34 cellular contexts compared by ENCODE assay signal in genomic region chr10:127743205-127743604, GRCh38.
"Had no signal": no experiment of that assay in that cellular context is flagged by ENCODE, and none has a peak within 500 bp of the region (broad histone marks: within the 10 kb centered on the region; RNA-seq: fewer than 3 reads in every experiment).

No MANE protein-coding gene starts in this region.

- H3K9me3 ChIP-seq: adrenal gland, body of pancreas, breast epithelium had no signal

- H3K9me3 Mint-ChIP-seq: activated B cell treated with CpG ODN at 0.5 μM for 24 hours; activated CD4-positive, alpha-beta memory T cell treated with anti-CD3 and anti-CD28 coated beads for 36 hours; activated CD4-positive, alpha-beta T cell treated with anti-CD3 and anti-CD28 coated beads, Interleukin-2, amount 10 ng/mL, durations not matched to agents 24 days and 14 days; activated CD8-positive, alpha-beta T cell treated with anti-CD3 and anti-CD28 coated beads for 36 hours; activated naive CD4-positive, alpha-beta T cell treated with anti-CD3 and anti-CD28 coated beads, Interleukin-2, amount 50 U/mL, for 72 hours; activated T-cell treated with anti-CD3 and anti-CD28 coated beads, Interleukin-2, amount 50 U/mL, for 4 hours; activated T-helper 1 cell treated with anti-CD3 and anti-CD28 coated beads, Interleukin-12 subunit alpha, Interleukin-12 subunit beta, Interleukin-2, Interleukin-4 antibody, amounts not matched to agents 30 ng/mL and 10 ng/mL and 1 ng/mL, durations not matched to agents 14 hours and 24 hours and 36 hours; activated T-helper 17 cell treated with anti-CD3 and anti-CD28 coated beads, Interleukin-2, amount 50 U/mL, for 72 hours; T-helper 1 cell treated with Interleukin-12 subunit alpha and Interleukin-12 subunit beta and Interleukin-4 antibody, amounts not matched to agents 30 μg/mL and 1 μg/mL, for 36 hours; T-helper 2 cell treated with Interferon-gamma antibody and Interleukin-4, amounts not matched to agents 5 μg/mL and 100 μg/mL, for 36 hours had no signal

- H3K4me1 ChIP-seq: adrenal gland, breast epithelium had no signal

- H3K4me3 ChIP-seq: adrenal gland, body of pancreas, breast epithelium had no signal

- H3K27ac Mint-ChIP-seq: activated B cell treated with CpG ODN at 0.5 μM for 24 hours; activated CD4-positive, alpha-beta memory T cell treated with anti-CD3 and anti-CD28 coated beads for 36 hours; activated CD4-positive, alpha-beta T cell treated with anti-CD3 and anti-CD28 coated beads, Interleukin-2, amount 10 ng/mL, durations not matched to agents 24 days and 14 days; activated CD8-positive, alpha-beta T cell treated with anti-CD3 and anti-CD28 coated beads for 36 hours; activated naive CD4-positive, alpha-beta T cell treated with anti-CD3 and anti-CD28 coated beads for 36 hours; activated naive CD4-positive, alpha-beta T cell treated with anti-CD3 and anti-CD28 coated beads, Interleukin-2, amount 50 U/mL, for 72 hours; activated naive CD8-positive, alpha-beta T cell treated with anti-CD3 and anti-CD28 coated beads for 36 hours; activated T-cell treated with anti-CD3 and anti-CD28 coated beads, Interleukin-2, amount 50 U/mL, for 72 hours; activated T-helper 1 cell treated with anti-CD3 and anti-CD28 coated beads, Interleukin-12 subunit alpha, Interleukin-12 subunit beta, Interleukin-2, Interleukin-4 antibody, amounts not matched to agents 30 ng/mL and 10 ng/mL and 1 ng/mL, durations not matched to agents 14 hours and 24 hours and 36 hours; activated T-helper 17 cell treated with anti-CD3 and anti-CD28 coated beads, Interleukin-2, amount 50 U/mL, for 72 hours; T-helper 1 cell treated with Interleukin-12 subunit alpha and Interleukin-12 subunit beta and Interleukin-4 antibody, amounts not matched to agents 30 μg/mL and 1 μg/mL, for 36 hours; T-helper 2 cell treated with Interferon-gamma antibody and Interleukin-4, amounts not matched to agents 5 μg/mL and 100 μg/mL, for 36 hours had no signal

- H3K4me3 Mint-ChIP-seq: activated B cell treated with CpG ODN at 0.5 μM for 24 hours; activated CD4-positive, alpha-beta memory T cell treated with anti-CD3 and anti-CD28 coated beads for 36 hours; activated CD4-positive, alpha-beta T cell treated with anti-CD3 and anti-CD28 coated beads, Interleukin-2, amount 10 ng/mL, durations not matched to agents 24 days and 14 days; activated CD8-positive, alpha-beta T cell treated with anti-CD3 and anti-CD28 coated beads for 36 hours; activated naive CD4-positive, alpha-beta T cell treated with anti-CD3 and anti-CD28 coated beads for 36 hours; activated naive CD8-positive, alpha-beta T cell treated with anti-CD3 and anti-CD28 coated beads for 36 hours; activated T-cell treated with anti-CD3 and anti-CD28 coated beads, Interleukin-2, amount 50 U/mL, for 4 hours; activated T-cell treated with anti-CD3 and anti-CD28 coated beads, Interleukin-2, amount 50 U/mL, for 72 hours; activated T-helper 1 cell treated with anti-CD3 and anti-CD28 coated beads, Interleukin-12 subunit alpha, Interleukin-12 subunit beta, Interleukin-2, Interleukin-4 antibody, amounts not matched to agents 30 ng/mL and 10 ng/mL and 1 ng/mL, durations not matched to agents 14 hours and 24 hours and 36 hours; activated T-helper 17 cell treated with anti-CD3 and anti-CD28 coated beads, Interleukin-2, amount 50 U/mL, for 72 hours; T-helper 1 cell treated with Interleukin-12 subunit alpha and Interleukin-12 subunit beta and Interleukin-4 antibody, amounts not matched to agents 30 μg/mL and 1 μg/mL, for 36 hours; T-helper 2 cell treated with Interferon-gamma antibody and Interleukin-4, amounts not matched to agents 5 μg/mL and 100 μg/mL, for 36 hours had no signal

- H3K4me1 Mint-ChIP-seq: activated B cell treated with CpG ODN at 0.5 μM for 24 hours; activated CD4-positive, alpha-beta T cell treated with anti-CD3 and anti-CD28 coated beads, Interleukin-2, amount 10 ng/mL, durations not matched to agents 24 days and 14 days; activated naive CD8-positive, alpha-beta T cell treated with anti-CD3 and anti-CD28 coated beads for 36 hours; activated T-helper 17 cell treated with anti-CD3 and anti-CD28 coated beads, Interleukin-2, amount 50 U/mL, for 72 hours had no signal

- ATAC-seq: activated CD8-positive, alpha-beta T cell treated with anti-CD3 and anti-CD28 coated beads for 36 hours; activated naive CD4-positive, alpha-beta T cell treated with anti-CD3 and anti-CD28 coated beads, Interleukin-2, amount 50 U/mL, for 72 hours; activated T-cell treated with anti-CD3 and anti-CD28 coated beads, Interleukin-2, amount 50 U/mL, for 4 hours; activated T-cell treated with anti-CD3 and anti-CD28 coated beads, Interleukin-2, amount 50 U/mL, for 72 hours; activated T-helper 17 cell treated with anti-CD3 and anti-CD28 coated beads, Interleukin-2, amount 50 U/mL, for 72 hours; body of pancreas had no signal

- H3K36me3 Mint-ChIP-seq: activated CD4-positive, alpha-beta memory T cell treated with anti-CD3 and anti-CD28 coated beads for 36 hours; activated naive CD4-positive, alpha-beta T cell treated with anti-CD3 and anti-CD28 coated beads, Interleukin-2, amount 50 U/mL, for 72 hours; activated naive CD8-positive, alpha-beta T cell treated with anti-CD3 and anti-CD28 coated beads for 36 hours had no signal

- H3K36me3 ChIP-seq: adrenal gland, brain microvascular endothelial cell, breast epithelium had no signal

- DNase-seq: activated B cell treated with CpG ODN at 0.5 μM for 24 hours; activated CD4-positive, alpha-beta memory T cell treated with anti-CD3 and anti-CD28 coated beads for 36 hours; activated CD4-positive, alpha-beta T cell treated with anti-CD3 and anti-CD28 coated beads for 4 hours; activated CD4-positive, alpha-beta T cell treated with anti-CD3 and anti-CD28 coated beads, Interleukin-2, amount 10 ng/mL, durations not matched to agents 24 days and 14 days; activated CD4-positive, alpha-beta T cell treated with anti-CD3 and anti-CD28 coated beads, Interleukin-2, amount 50 U/mL, for 1 hour; activated CD4-positive, alpha-beta T cell treated with anti-CD3 and anti-CD28 coated beads, Interleukin-2, amount 50 U/mL, for 4 hours; activated CD4-positive, CD25-positive, alpha-beta regulatory T cell treated with anti-CD3 and anti-CD28 coated beads, Interleukin-2, amount 50 U/mL, for 72 hours; activated CD8-positive, alpha-beta memory T cell treated with anti-CD3 and anti-CD28 coated beads, Interleukin-2, amount 50 U/mL, for 4 hours; activated CD8-positive, alpha-beta T cell treated with anti-CD3 and anti-CD28 coated beads for 36 hours; activated effector memory CD4-positive, alpha-beta T cell treated with anti-CD3 and anti-CD28 coated beads, Interleukin-2, amount 50 U/mL, for 16 hours; activated gamma-delta T cell treated with Interleukin-2 at 50 U/mL for 16 hours; activated naive CD4-positive, alpha-beta T cell; activated naive CD4-positive, alpha-beta T cell treated with anti-CD3 and anti-CD28 coated beads for 36 hours; activated naive CD4-positive, alpha-beta T cell treated with anti-CD3 and anti-CD28 coated beads, Interleukin-2, amount 50 U/mL, for 16 hours; activated naive CD8-positive, alpha-beta T cell treated with anti-CD3 and anti-CD28 coated beads for 36 hours; activated T-cell treated with anti-CD3 and anti-CD28 coated beads for 4 hours; activated T-cell treated with anti-CD3 and anti-CD28 coated beads, Interleukin-2, amount 50 U/mL, for 1 hour; activated T-cell treated with anti-CD3 and anti-CD28 coated beads, Interleukin-2, amount 50 U/mL, for 4 hours; activated T-cell treated with anti-CD3 and anti-CD28 coated beads, Interleukin-2, amount 50 U/mL, for 72 hours; adrenal gland; amniotic stem cell; aorta; body of pancreas; brain microvascular endothelial cell; central memory CD4-positive, alpha-beta T cell; T-helper 2 cell; T-helper 9 cell had no signal

- H3K27ac ChIP-seq: adrenal gland, body of pancreas, brain microvascular endothelial cell, breast epithelium, VCaP had no signal
